9 cellular contexts compared by ENCODE assay signal in the genomic region with DNA sequence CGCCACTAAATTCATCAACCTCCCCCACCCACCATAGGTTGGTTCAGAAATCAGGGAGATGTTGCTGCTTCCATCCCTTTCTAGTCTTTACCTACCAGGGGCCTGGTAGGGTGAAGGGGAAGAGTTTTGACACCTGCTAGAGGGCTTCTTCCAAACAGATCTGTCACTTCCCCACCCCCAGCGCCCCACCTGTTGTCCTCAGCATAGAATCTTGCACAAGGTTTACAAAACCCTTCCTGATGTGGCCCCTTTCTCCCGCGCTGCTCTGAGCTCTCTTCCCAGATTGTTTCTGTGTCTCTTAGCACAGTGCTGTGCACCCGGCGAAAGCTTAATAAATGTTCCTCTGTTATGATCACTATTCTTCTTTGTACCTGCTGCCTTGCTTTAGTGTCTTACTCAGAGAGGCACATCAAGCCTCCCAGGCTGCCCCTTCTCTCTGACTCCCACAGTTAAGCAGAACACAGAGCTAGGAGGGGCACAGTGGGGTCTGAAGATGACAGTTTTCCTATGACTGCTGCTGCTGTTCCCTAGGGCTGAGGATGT. TPM values are rescaled to one million over a fixed set of nuclear protein-coding genes. Genes with fewer than 3 reads are reported as not detected.
A peak's percentile ranks its signal among the peaks of the same experiment; 100 is the strongest.
DNase-seq lines count a peak whose midpoint lies in the region; TF ChIP-seq lines count a peak whose summit lies in the region.
"Had no signal": no experiment of that assay in that cellular context is flagged by ENCODE, and none has a peak within 500 bp of the region (broad histone marks: within the 10 kb centered on the region; RNA-seq: fewer than 3 reads in every experiment).

No MANE protein-coding gene starts in this region.

- TF ChIP-seq CTCF in OCI-LY3 (IDR thresholded peaks at IDR 0.05; ENCODE audit: low read depth, low read length) (no peak), endothelial cell (IDR thresholded peaks at IDR 0.05; ENCODE audit: unreplicated experiment) (no peak)

- no peaks in the 10 kb centered on the region for H3K9me3 Mint-ChIP-seq in activated CD4-positive, alpha-beta T cell treated with anti-CD3 and anti-CD28 coated beads, Interleukin-2, amount 10 ng/mL, durations not matched to agents 7 days and 5 days
- H3K9me3 Mint-ChIP-seq in endothelial cell (ENCODE audit: unreplicated experiment) = no peaks in the 10 kb centered on the region

- H4K20me1 ChIP-seq in OCI-LY3 (ENCODE audit: insufficient read depth, low read length) = no peaks in the 10 kb centered on the region

- H3K27ac Mint-ChIP-seq in activated CD4-positive, alpha-beta T cell treated with anti-CD3 and anti-CD28 coated beads, Interleukin-2, amount 10 ng/mL, durations not matched to agents 7 days and 5 days = no peak overlapping the region
- no peak overlapping the region for H3K27ac Mint-ChIP-seq in endothelial cell (ENCODE audit: unreplicated experiment)

- CTCF ChIA-PET in activated CD4-positive, alpha-beta T cell treated with anti-CD3 and anti-CD28 coated beads, Interleukin-2, amount 10 ng/mL, durations not matched to agents 7 days and 5 days (lab: Charles Lee) = interaction anchor here (0.6 to 5.0 kb wide), 4 partner anchors 11 to 647 kb away, joined by 3 to 37 read pairs (median 6); partner anchors contain the start of genes C10orf95 and CUEDC2

- H3K27me3 ChIP-seq in OCI-LY3 (ENCODE audit: low read depth, low read length) (no peaks in the 10 kb centered on the region), rectal smooth muscle tissue (ENCODE audit: control insufficient read depth, insufficient read depth, low read length) (no peaks in the 10 kb centered on the region)

- no peak overlapping the region for H2AFZ ChIP-seq in OCI-LY3 (ENCODE audit: low read depth, low read length)

- H3K4me1 ChIP-seq in OCI-LY3 (ENCODE audit: low read length) (peaks cover 15% of the 10 kb centered on the region), rectal smooth muscle tissue (ENCODE audit: control insufficient read depth, insufficient read depth, low read length) (peaks cover 4% of the 10 kb centered on the region)

- no peaks in the 10 kb centered on the region for H3K27me3 Mint-ChIP-seq in activated CD4-positive, alpha-beta T cell treated with anti-CD3 and anti-CD28 coated beads, Interleukin-2, amount 10 ng/mL, durations not matched to agents 7 days and 5 days
- H3K27me3 Mint-ChIP-seq in endothelial cell (ENCODE audit: unreplicated experiment) = peaks cover 7% of the 10 kb centered on the region

- H3K4me3 ChIP-seq in OCI-LY3 (ENCODE audit: low read length) = peak overlapping the region; percentile 92
- H3K4me3 ChIP-seq in rectal smooth muscle tissue (ENCODE audit: low read length) = peak overlapping the region; percentile 2

- in situ Hi-C loops in G401 (cut with HindIII; ENCODE audit: low sequenced_read_pairs) = no loop called here

- H3K9ac ChIP-seq in OCI-LY3 (ENCODE audit: low read length) (no peak overlapping the region), rectal smooth muscle tissue (ENCODE audit: low read length) (no peak overlapping the region)

- POLR2A ChIA-PET in activated CD4-positive, alpha-beta T cell treated with anti-CD3 and anti-CD28 coated beads, Interleukin-2, amount 10 ng/mL, durations not matched to agents 7 days and 5 days (lab: Charles Lee) = interaction anchor here (1.2 kb wide), 1 partner anchor 13 kb away, joined by 8 read pairs; no protein-coding TSS in a partner anchor

- H3K36me3 Mint-ChIP-seq in activated CD4-positive, alpha-beta T cell treated with anti-CD3 and anti-CD28 coated beads, Interleukin-2, amount 10 ng/mL, durations not matched to agents 7 days and 5 days (ENCODE audit: low read depth) = peaks cover 2% of the 10 kb centered on the region
- H3K36me3 Mint-ChIP-seq in endothelial cell (ENCODE audit: low read depth, unreplicated experiment) = peaks cover 4% of the 10 kb centered on the region

- H3K4me3 Mint-ChIP-seq in activated CD4-positive, alpha-beta T cell treated with anti-CD3 and anti-CD28 coated beads, Interleukin-2, amount 10 ng/mL, durations not matched to agents 7 days and 5 days = peak overlapping the region; percentile 85
- peak overlapping the region; percentile 88 for H3K4me3 Mint-ChIP-seq in endothelial cell (ENCODE audit: unreplicated experiment)

- H3K4me2 ChIP-seq in OCI-LY3 (ENCODE audit: low read length) = peak overlapping the region; percentile 82

- peaks cover 31% of the 10 kb centered on the region for H3K4me1 Mint-ChIP-seq in activated CD4-positive, alpha-beta T cell treated with anti-CD3 and anti-CD28 coated beads, Interleukin-2, amount 10 ng/mL, durations not matched to agents 7 days and 5 days
- peaks cover 27% of the 10 kb centered on the region for H3K4me1 Mint-ChIP-seq in endothelial cell (ENCODE audit: unreplicated experiment)

- no peaks in the 10 kb centered on the region for H3K36me3 ChIP-seq in OCI-LY3 (replicated peaks; ENCODE audit: low read depth, low read length)
- no peaks in the 10 kb centered on the region for H3K36me3 ChIP-seq in rectal smooth muscle tissue (ENCODE audit: control insufficient read depth, insufficient read depth, low read length)

- H3K79me2 ChIP-seq in OCI-LY3 (ENCODE audit: low read length) = peaks cover 20% of the 10 kb centered on the region

- H3K9me3 ChIP-seq in OCI-LY3 (ENCODE audit: insufficient read depth, low read length) = no peaks in the 10 kb centered on the region

- no peak for DNase-seq in activated CD4-positive, alpha-beta T cell treated with anti-CD3 and anti-CD28 coated beads, Interleukin-2, amount 10 ng/mL, durations not matched to agents 7 days and 5 days
- no peak for DNase-seq in activated CD4-positive, alpha-beta T cell treated with anti-CD3 and anti-CD28 coated beads, Interleukin-2, amount 50 U/mL, for 1 hour
- DNase-seq in endothelial cell (ENCODE audit: low spot score) = no peak
- no peak for DNase-seq in superior temporal gyrus (ENCODE audit: extremely low spot score)
- DNase-seq in G401 (ENCODE audit: low spot score) = no peak
- DNase-seq in cerebellum (ENCODE audit: low spot score) = no peak

- H3K27ac ChIP-seq in OCI-LY3 (ENCODE audit: low read length) (no peak overlapping the region), rectal smooth muscle tissue (ENCODE audit: low read depth, low read length) (no peak overlapping the region)
- H3K27ac ChIP-seq: epithelial cell of prostate had no signal

RNA-seq across cellular contexts. Expression of gene C10orf95, which starts 11.2 kb away (rescaled TPM):
- total RNA-seq in activated CD4-positive, alpha-beta T cell treated with anti-CD3 and anti-CD28 coated beads, Interleukin-2, amount 10 ng/mL, durations not matched to agents 7 days and 5 days = under 1 TPM in 1 of 2 experiments, not detected in 1; 0.17 TPM
- total RNA-seq in endothelial cell (ENCODE audit: unreplicated experiment) (0.18 TPM), cerebellum (not detected)
- 1.8 TPM in 1 of 2 replicates, not detected in the other for total RNA-seq in G401 (2014; rRNA removed; shearing (Covaris generic))

RNA-seq across cellular contexts. Expression of gene CUEDC2, which starts 30.2 kb away (rescaled TPM):
- 10 to 100 TPM; 63.6 to 68.9 TPM for total RNA-seq in activated CD4-positive, alpha-beta T cell treated with anti-CD3 and anti-CD28 coated beads, Interleukin-2, amount 10 ng/mL, durations not matched to agents 7 days and 5 days
- total RNA-seq in endothelial cell (ENCODE audit: unreplicated experiment) = 72.9 TPM
- 133 and 209 TPM in 2 replicates for total RNA-seq in G401 (2014; rRNA removed; shearing (Covaris generic))
- total RNA-seq in cerebellum = 28.3 TPM

RNA-seq across cellular contexts. Expression of gene ACTR1A, which starts 39.9 kb away (rescaled TPM):
- 10 to 100 TPM; 76.1 to 84.5 TPM for total RNA-seq in activated CD4-positive, alpha-beta T cell treated with anti-CD3 and anti-CD28 coated beads, Interleukin-2, amount 10 ng/mL, durations not matched to agents 7 days and 5 days
- total RNA-seq in endothelial cell (ENCODE audit: unreplicated experiment) (147 TPM), cerebellum (115 TPM)
- total RNA-seq in G401 (2014; rRNA removed; shearing (Covaris generic)) = 116 and 185 TPM in 2 replicates

RNA-seq across cellular contexts. Expression of gene SUFU, which starts 41.2 kb away (rescaled TPM):
- 10 to 100 TPM; 13.4 to 14.2 TPM for total RNA-seq in activated CD4-positive, alpha-beta T cell treated with anti-CD3 and anti-CD28 coated beads, Interleukin-2, amount 10 ng/mL, durations not matched to agents 7 days and 5 days
- total RNA-seq in endothelial cell (ENCODE audit: unreplicated experiment) = 44.4 TPM
- total RNA-seq in G401 (2014; rRNA removed; shearing (Covaris generic)) = 1.7 and 2.4 TPM in 2 replicates
- total RNA-seq in cerebellum = 6.0 TPM

RNA-seq across cellular contexts. Expression of gene FBXL15, which starts 41.9 kb away (rescaled TPM):
- total RNA-seq in activated CD4-positive, alpha-beta T cell treated with anti-CD3 and anti-CD28 coated beads, Interleukin-2, amount 10 ng/mL, durations not matched to agents 7 days and 5 days = 10 to 100 TPM in 1 of 2 experiments, 1 to 10 TPM in 1; 8.7 to 11.2 TPM
- total RNA-seq in endothelial cell (ENCODE audit: unreplicated experiment) (8.7 TPM), cerebellum (6.2 TPM)
- 29.9 and 32.1 TPM in 2 replicates for total RNA-seq in G401 (2014; rRNA removed; shearing (Covaris generic))
